In the genomic region with DNA sequence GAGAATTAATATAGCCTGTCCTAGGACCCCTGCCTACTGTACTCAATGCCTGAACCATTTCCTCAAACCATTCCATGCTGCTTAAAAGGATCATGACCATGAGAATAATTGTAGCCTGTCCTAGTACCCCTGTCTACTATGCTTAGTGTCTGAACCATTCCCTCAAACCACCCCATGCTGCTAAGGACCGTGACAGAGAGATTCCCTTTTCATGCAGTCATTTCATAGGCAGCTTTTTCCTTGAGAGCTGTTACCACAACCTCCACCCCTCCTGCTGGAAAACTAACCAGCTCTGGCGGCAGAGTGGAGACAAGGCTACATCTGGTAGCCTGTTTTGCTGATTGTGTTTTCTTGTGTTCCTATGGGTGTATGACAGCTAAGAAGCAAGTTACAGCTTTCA, we compare ENCODE assay signal across 21 cellular contexts.
DNase-seq lines count a peak whose midpoint lies in the region; ATAC-seq and TF ChIP-seq lines count a peak whose summit lies in the region.
"Had no signal": no experiment of that assay in that cellular context is flagged by ENCODE, and none has a peak within 500 bp of the region (broad histone marks: within the 10 kb centered on the region; RNA-seq: fewer than 3 reads in every experiment).

No MANE protein-coding gene starts in this region.

- no peak overlapping the region for H3K4me3 Mint-ChIP-seq in GM23338
- no peak overlapping the region for H3K4me3 Mint-ChIP-seq in endodermal cell
- H3K4me3 Mint-ChIP-seq in osteocyte (ENCODE audit: unreplicated experiment), result no peak overlapping the region
- H3K4me3 Mint-ChIP-seq: activated CD4-positive, alpha-beta T cell treated with anti-CD3 and anti-CD28 coated beads for 36 hours; B cell had no signal

- H3K4me3 ChIP-seq in GM23338 (no peak overlapping the region), SJCRH30 (no peak overlapping the region), endodermal cell (ENCODE audit: low read length) (no peak overlapping the region), mucosa of descending colon (no peak overlapping the region)
- H3K4me3 ChIP-seq: left lung, SJSA1, spleen, tibial artery had no signal

- WGBS in endodermal cell (ENCODE audit: insufficient coverage in 1 of 2, insufficient read length in 1 of 2), 2 experiments, result 29 to 54% methylated on average over 1 to 2 of the region's 2 CpGs

- H3K9ac ChIP-seq in endodermal cell (ENCODE audit: extremely low read depth, low read length, poor library complexity, severe bottlenecking), result no peak overlapping the region

- H3K9me2 ChIP-seq in GM23338 (ENCODE audit: insufficient read depth), result no peaks in the 10 kb centered on the region

- no peaks in the 10 kb centered on the region for H3K79me2 ChIP-seq in GM23338 (replicated peaks; ENCODE audit: insufficient read depth)

- TF ChIP-seq CTCF in GM23338 (conservative IDR thresholded peaks at IDR 0.05; ENCODE audit: low read depth in 2 of 2) (no peak), endodermal cell (conservative IDR thresholded peaks at IDR 0.05) (no peak), osteocyte (IDR thresholded peaks at IDR 0.05) (no peak), mucosa of descending colon (IDR thresholded peaks at IDR 0.05) (no peak)

- H3K36me3 ChIP-seq in GM23338 (ENCODE audit: insufficient read depth) (no peaks in the 10 kb centered on the region), SJCRH30 (no peaks in the 10 kb centered on the region; the same call in 1 of the 2 replicates), endodermal cell (ENCODE audit: control insufficient read depth, insufficient read depth, low read length) (no peaks in the 10 kb centered on the region), mucosa of descending colon (ENCODE audit: low read depth) (no peaks in the 10 kb centered on the region)
- H3K36me3 ChIP-seq: left lung, SJSA1, spleen, tibial artery had no signal

- no peak overlapping the region for H3K27ac ChIP-seq in GM23338 (ENCODE audit: low read depth)
- peak overlapping the region; percentile 69 for H3K27ac ChIP-seq in SJCRH30
- H3K27ac ChIP-seq in endodermal cell (ENCODE audit: low read depth, low read length), result peak overlapping the region; percentile 73
- H3K27ac ChIP-seq: left lung, SJSA1, spleen, tibial artery had no signal

- no peaks in the 10 kb centered on the region for H3K36me3 Mint-ChIP-seq in GM23338 (ENCODE audit: low read depth)
- peaks cover 1% of the 10 kb centered on the region for H3K36me3 Mint-ChIP-seq in endodermal cell (ENCODE audit: low read depth)
- no peaks in the 10 kb centered on the region for H3K36me3 Mint-ChIP-seq in osteocyte (ENCODE audit: unreplicated experiment)

- H3K27me3 Mint-ChIP-seq in GM23338 (ENCODE audit: insufficient read depth, low read depth, poor library complexity) (peaks cover 2% of the 10 kb centered on the region), endodermal cell (ENCODE audit: insufficient read depth) (no peaks in the 10 kb centered on the region), osteocyte (ENCODE audit: unreplicated experiment) (no peaks in the 10 kb centered on the region)
- H3K27me3 Mint-ChIP-seq: activated CD4-positive, alpha-beta T cell treated with anti-CD3 and anti-CD28 coated beads for 36 hours; B cell had no signal

- H3K9me3 ChIP-seq in SJCRH30 (replicated peaks), result peaks cover 2% of the 10 kb centered on the region; the same call in 1 of the 2 replicates
- H3K9me3 ChIP-seq in endodermal cell (ENCODE audit: control insufficient read depth, low read length), result no peaks in the 10 kb centered on the region
- H3K9me3 ChIP-seq in mucosa of descending colon, result no peaks in the 10 kb centered on the region
- H3K9me3 ChIP-seq: left lung, SJSA1, tibial artery had no signal

- H3K27ac Mint-ChIP-seq in GM23338 (no peak overlapping the region), endodermal cell (no peak overlapping the region), osteocyte (ENCODE audit: unreplicated experiment) (peak overlapping the region; percentile 67)
- H3K27ac Mint-ChIP-seq: activated CD4-positive, alpha-beta T cell treated with anti-CD3 and anti-CD28 coated beads for 36 hours; B cell had no signal

- H4K20me1 ChIP-seq in GM23338 (replicated peaks; ENCODE audit: insufficient read depth), result no peaks in the 10 kb centered on the region

- H3K9me3 Mint-ChIP-seq in GM23338 (no peaks in the 10 kb centered on the region; the same call in 2 of the 3 replicates), endodermal cell (peaks cover 5% of the 10 kb centered on the region), osteocyte (ENCODE audit: unreplicated experiment) (peaks cover 3% of the 10 kb centered on the region)

- H3K4me1 Mint-ChIP-seq in GM23338 (peaks cover 10% of the 10 kb centered on the region), endodermal cell (peaks cover 16% of the 10 kb centered on the region), osteocyte (ENCODE audit: unreplicated experiment) (peaks cover 25% of the 10 kb centered on the region)
- H3K4me1 Mint-ChIP-seq: activated CD4-positive, alpha-beta T cell treated with anti-CD3 and anti-CD28 coated beads for 36 hours; B cell had no signal

- intact Hi-C loops in mucosa of descending colon (cut with DNase I, micrococcal nuclease), result no loop called here
- intact Hi-C loops in posterior vena cava (cut with DNase I), result no loop called here

- H3F3A ChIP-seq in GM23338 (replicated peaks; ENCODE audit: low read depth), result no peaks in the 10 kb centered on the region

- H3K4me1 ChIP-seq in GM23338 (ENCODE audit: insufficient read depth), result no peaks in the 10 kb centered on the region
- H3K4me1 ChIP-seq in SJCRH30, result peaks cover 6% of the 10 kb centered on the region
- no peaks in the 10 kb centered on the region for H3K4me1 ChIP-seq in endodermal cell (ENCODE audit: control insufficient read depth, insufficient read depth, low read length)
- no peaks in the 10 kb centered on the region for H3K4me1 ChIP-seq in mucosa of descending colon (ENCODE audit: low read depth)
- H3K4me1 ChIP-seq: left lung, SJSA1, spleen, tibial artery had no signal

- H2AFZ ChIP-seq in GM23338, result no peak overlapping the region

- H3K4me2 ChIP-seq in GM23338, result no peak overlapping the region

- peak; percentile 55 for DNase-seq in GM23338 (ENCODE audit: low spot score)
- peak; percentile 73 to 83 for DNase-seq in SJCRH30
- peak; percentile 72 for DNase-seq in endodermal cell
- no peak for DNase-seq in osteocyte (ENCODE audit: extremely low spot score, unreplicated experiment)
- DNase-seq in mucosa of descending colon, result no peak
- DNase-seq in DMS153 treated with DMSO at 0.1 percent for 48 hours (lab: John Stamatoyannopoulos, UW; ENCODE audit: unreplicated experiment), result no peak
- no peak for DNase-seq in putamen (ENCODE audit: low spot score)
- DNase-seq in posterior vena cava (ENCODE audit: low spot score), result no peak
- DNase-seq: activated CD4-positive, alpha-beta T cell treated with anti-CD3 and anti-CD28 coated beads for 36 hours; activated gamma-delta T cell; amniotic stem cell; Calu3; hypothalamus; left lung; NCI-H1694 treated with DMSO at 0.1 percent for 48 hours; NCI-H446 treated with DMSO at 0.1 percent for 48 hours; posterior cingulate gyrus; spleen; tibial artery had no signal

- ATAC-seq in GM23338, result peak; percentile 84
- ATAC-seq in mucosa of descending colon, result no peak
- ATAC-seq: activated CD4-positive, alpha-beta T cell treated with anti-CD3 and anti-CD28 coated beads for 36 hours; left lung had no signal

- H3K27me3 ChIP-seq in GM23338 (ENCODE audit: insufficient read depth), result no peaks in the 10 kb centered on the region
- no peaks in the 10 kb centered on the region for H3K27me3 ChIP-seq in SJCRH30
- H3K27me3 ChIP-seq in endodermal cell (ENCODE audit: control insufficient read depth, insufficient read depth, low read length, poor library complexity, severe bottlenecking), result no peaks in the 10 kb centered on the region
- H3K27me3 ChIP-seq: left lung, SJSA1, spleen, tibial artery had no signal

TF ChIP-seq in GM23338, 12 proteins besides CTCF, POLR2A, EP300 and RAD21:
- no peak for TF ChIP-seq EZH2phosphoT487 (IDR thresholded peaks at IDR 0.05; ENCODE audit: unreplicated experiment)
- TF ChIP-seq JUNB (IDR thresholded peaks at IDR 0.05; ENCODE audit: unreplicated experiment), result no peak

Comparison
In these comparisons a context has a peak if more than half of its experiments do, and no peak if none do; other contexts are left out.
1. DNase-seq: peak in GM23338 (single experiment), SJCRH30 (2 of 2) and endodermal cell (single experiment); none in osteocyte (single experiment), mucosa of descending colon (0 of 3), DMS153 treated with DMSO at 0.1 percent for 48 hours (single experiment), putamen (single experiment) and posterior vena cava (single experiment).